9 cellular contexts compared by ENCODE assay signal in genomic region chr2:49616800-49617199, GRCh38.
DNase-seq lines count a peak whose midpoint lies in the region; ATAC-seq and TF ChIP-seq lines count a peak whose summit lies in the region.
"Had no signal": no experiment of that assay in that cellular context is flagged by ENCODE, and none has a peak within 500 bp of the region (broad histone marks: within the 10 kb centered on the region; RNA-seq: fewer than 3 reads in every experiment).

No MANE protein-coding gene starts in this region.

- H3K27me3 Mint-ChIP-seq in WTC11 (ENCODE audit: low read depth), result no peaks in the 10 kb centered on the region

- H3K27ac Mint-ChIP-seq in WTC11, result no peak overlapping the region

- H3K4me3 ChIP-seq in NB4 (ENCODE audit: low read depth, low read length), result no peak overlapping the region

- POLR2A ChIA-PET in WTC11 (lab: Charles Lee), result no interaction called here

- ATAC-seq in WTC11 (peak; percentile 86), HG02610 (IDR thresholded peaks at IDR 0.05; ENCODE audit: unreplicated experiment) (no peak), HG02884 (IDR thresholded peaks at IDR 0.05; ENCODE audit: unreplicated experiment) (no peak)

- CTCF ChIA-PET in WTC11 (lab: Charles Lee), result interaction anchor here (0.6 to 1.4 kb wide), 17 partner anchors 9 to 875 kb away, joined by 3 to 16 read pairs (median 4); no protein-coding TSS in a partner anchor

- H3K4me1 Mint-ChIP-seq in WTC11, result no peaks in the 10 kb centered on the region

- no peak overlapping the region for H3K4me3 Mint-ChIP-seq in WTC11

- TF ChIP-seq CTCF in NB4 (IDR thresholded peaks at IDR 0.05; ENCODE audit: low read depth, low read length), result peak; percentile 58
- TF ChIP-seq CTCF in WTC11 (IDR thresholded peaks at IDR 0.05), result peak; percentile 31; the same call in 1 of the 2 replicates

- H3K36me3 Mint-ChIP-seq in WTC11, result no peaks in the 10 kb centered on the region

- no peak for TF ChIP-seq POLR2A in NB4 (IDR thresholded peaks at IDR 0.05; ENCODE audit: extremely low read depth, insufficient read length)

- peaks cover 5% of the 10 kb centered on the region for H3K9me3 Mint-ChIP-seq in WTC11

- DNase-seq in NCI-H1092 treated with DMSO at 0.1 percent for 48 hours (lab: John Stamatoyannopoulos, UW), result peak; percentile 33
- DNase-seq in NCI-H1092 (lab: John Stamatoyannopoulos, UW), result no peak
- DNase-seq in NB4 (ENCODE audit: low read depth), result peak; percentile 55
- DNase-seq in WTC11 (ENCODE audit: low spot score), result no peak
- DNase-seq in medulla oblongata (ENCODE audit: extremely low spot score), result peak; percentile 66
- no peak for DNase-seq in HuH-7.5 (ENCODE audit: low spot score)
- DNase-seq: left cardiac atrium had no signal

TF ChIP-seq in WTC11, 78 proteins besides CTCF, POLR2A, EP300 and RAD21:
- TF ChIP-seq NFE2L1 (CRISPR knock-in tag; IDR thresholded peaks at IDR 0.05) (no peak), CREB1 (CRISPR knock-in tag; IDR thresholded peaks at IDR 0.05) (no peak), ZNF281 (CRISPR knock-in tag; IDR thresholded peaks at IDR 0.05) (no peak), FOXJ3 (CRISPR knock-in tag; IDR thresholded peaks at IDR 0.05; ENCODE audit: borderline replicate concordance) (no peak), ESRRA (CRISPR knock-in tag; IDR thresholded peaks at IDR 0.05; ENCODE audit: borderline replicate concordance) (no peak), ZMAT4 (CRISPR knock-in tag; IDR thresholded peaks at IDR 0.05) (no peak), FOXP4 (CRISPR knock-in tag; IDR thresholded peaks at IDR 0.05) (no peak), JUN (CRISPR knock-in tag; IDR thresholded peaks at IDR 0.05) (no peak), FOXP1 (CRISPR knock-in tag; IDR thresholded peaks at IDR 0.05; ENCODE audit: borderline replicate concordance) (no peak), RELA (CRISPR knock-in tag; IDR thresholded peaks at IDR 0.05; ENCODE audit: borderline replicate concordance) (no peak)
- TF ChIP-seq, protein P1, sequence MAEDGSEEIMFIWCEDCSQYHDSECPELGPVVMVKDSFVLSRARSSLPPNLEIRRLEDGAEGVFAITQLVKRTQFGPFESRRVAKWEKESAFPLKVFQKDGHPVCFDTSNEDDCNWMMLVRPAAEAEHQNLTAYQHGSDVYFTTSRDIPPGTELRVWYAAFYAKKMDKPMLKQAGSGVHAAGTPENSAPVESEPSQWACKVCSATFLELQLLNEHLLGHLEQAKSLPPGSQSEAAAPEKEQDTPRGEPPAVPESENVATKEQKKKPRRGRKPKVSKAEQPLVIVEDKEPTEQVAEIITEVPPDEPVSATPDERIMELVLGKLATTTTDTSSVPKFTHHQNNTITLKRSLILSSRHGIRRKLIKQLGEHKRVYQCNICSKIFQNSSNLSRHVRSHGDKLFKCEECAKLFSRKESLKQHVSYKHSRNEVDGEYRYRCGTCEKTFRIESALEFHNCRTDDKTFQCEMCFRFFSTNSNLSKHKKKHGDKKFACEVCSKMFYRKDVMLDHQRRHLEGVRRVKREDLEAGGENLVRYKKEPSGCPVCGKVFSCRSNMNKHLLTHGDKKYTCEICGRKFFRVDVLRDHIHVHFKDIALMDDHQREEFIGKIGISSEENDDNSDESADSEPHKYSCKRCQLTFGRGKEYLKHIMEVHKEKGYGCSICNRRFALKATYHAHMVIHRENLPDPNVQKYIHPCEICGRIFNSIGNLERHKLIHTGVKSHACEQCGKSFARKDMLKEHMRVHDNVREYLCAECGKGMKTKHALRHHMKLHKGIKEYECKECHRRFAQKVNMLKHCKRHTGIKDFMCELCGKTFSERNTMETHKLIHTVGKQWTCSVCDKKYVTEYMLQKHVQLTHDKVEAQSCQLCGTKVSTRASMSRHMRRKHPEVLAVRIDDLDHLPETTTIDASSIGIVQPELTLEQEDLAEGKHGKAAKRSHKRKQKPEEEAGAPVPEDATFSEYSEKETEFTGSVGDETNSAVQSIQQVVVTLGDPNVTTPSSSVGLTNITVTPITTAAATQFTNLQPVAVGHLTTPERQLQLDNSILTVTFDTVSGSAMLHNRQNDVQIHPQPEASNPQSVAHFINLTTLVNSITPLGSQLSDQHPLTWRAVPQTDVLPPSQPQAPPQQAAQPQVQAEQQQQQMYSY (CRISPR knock-in tag; IDR thresholded peaks at IDR 0.05), result no peak
- TF ChIP-seq, protein P2, sequence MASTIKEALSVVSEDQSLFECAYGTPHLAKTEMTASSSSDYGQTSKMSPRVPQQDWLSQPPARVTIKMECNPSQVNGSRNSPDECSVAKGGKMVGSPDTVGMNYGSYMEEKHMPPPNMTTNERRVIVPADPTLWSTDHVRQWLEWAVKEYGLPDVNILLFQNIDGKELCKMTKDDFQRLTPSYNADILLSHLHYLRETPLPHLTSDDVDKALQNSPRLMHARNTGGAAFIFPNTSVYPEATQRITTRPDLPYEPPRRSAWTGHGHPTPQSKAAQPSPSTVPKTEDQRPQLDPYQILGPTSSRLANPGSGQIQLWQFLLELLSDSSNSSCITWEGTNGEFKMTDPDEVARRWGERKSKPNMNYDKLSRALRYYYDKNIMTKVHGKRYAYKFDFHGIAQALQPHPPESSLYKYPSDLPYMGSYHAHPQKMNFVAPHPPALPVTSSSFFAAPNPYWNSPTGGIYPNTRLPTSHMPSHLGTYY (CRISPR knock-in tag; IDR thresholded peaks at IDR 0.05), result no peak

Comparison
In these comparisons a context has a peak if more than half of its experiments do, and no peak if none do; other contexts are left out.
1. DNase-seq: peak in NCI-H1092 treated with DMSO at 0.1 percent for 48 hours (single experiment), NB4 (single experiment) and medulla oblongata (single experiment); none in NCI-H1092 (single experiment), WTC11 (single experiment) and HuH-7.5 (single experiment).